ENCODE assay signal across 13 cellular contexts in the genomic region with DNA sequence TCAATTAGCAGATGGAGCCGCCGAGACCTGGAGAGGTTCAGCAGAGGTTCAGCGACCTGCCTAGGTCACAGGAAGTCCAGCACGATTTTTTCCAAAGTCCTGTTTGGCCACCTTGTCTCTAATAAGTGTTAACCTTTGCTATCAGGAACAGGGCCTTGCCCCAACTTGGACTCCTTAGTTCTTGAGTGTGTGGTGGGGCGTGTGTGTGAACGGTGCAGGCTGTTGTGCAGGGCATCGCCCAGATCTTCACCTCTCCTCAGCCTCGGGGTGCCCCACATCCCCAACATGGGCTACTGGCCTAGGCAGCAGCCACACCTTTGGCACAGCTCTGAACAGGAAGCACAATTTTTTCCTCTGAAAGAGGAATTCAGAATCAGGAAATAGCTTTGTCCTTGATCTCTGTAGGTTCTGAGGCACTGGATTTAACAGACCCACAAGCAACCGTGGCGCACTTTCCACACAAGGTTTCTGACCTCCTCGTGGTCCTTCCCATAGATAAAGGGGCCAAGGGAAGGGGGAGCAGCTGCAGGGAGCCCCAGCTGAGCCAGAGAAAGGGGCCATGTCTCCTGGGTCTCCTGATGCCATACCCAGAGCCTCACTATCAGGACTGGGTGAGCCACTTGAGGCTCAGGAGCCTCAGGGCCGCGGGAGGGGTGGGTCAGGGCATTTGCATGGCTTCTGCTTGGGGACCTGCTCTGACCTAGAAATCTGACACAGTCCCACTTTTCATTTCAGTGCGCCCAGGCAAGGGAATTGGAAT. TPM values are rescaled to one million over a fixed set of nuclear protein-coding genes. Genes with fewer than 3 reads are reported as not detected.
A peak's percentile ranks its signal among the peaks of the same experiment; 100 is the strongest.
DNase-seq lines count a peak whose midpoint lies in the region; TF ChIP-seq lines count a peak whose summit lies in the region.
"Had no signal": no experiment of that assay in that cellular context is flagged by ENCODE, and none has a peak within 500 bp of the region (broad histone marks: within the 10 kb centered on the region; RNA-seq: fewer than 3 reads in every experiment).

No MANE protein-coding gene starts in this region.

- H3F3A ChIP-seq in PC-9 (ENCODE audit: insufficient read depth, low read depth) = peaks cover 84% of the 10 kb centered on the region

- peaks cover 79% of the 10 kb centered on the region for H3K4me1 Mint-ChIP-seq in glutamatergic neuron (ENCODE audit: low read depth, unreplicated experiment)

- H3K4me2 ChIP-seq in PC-9 (peak overlapping the region; percentile 68), osteoblast (ENCODE audit: insufficient read depth, low read length) (no peak overlapping the region)

- CTCF ChIA-PET in PC-9 (lab: Charles Lee) = interaction anchor here (0.6 to 1.2 kb wide), 6 partner anchors 8 to 159 kb away, joined by 3 to 4 read pairs (median 3); no protein-coding TSS in a partner anchor

- H3K4me1 ChIP-seq in ACC112 (ENCODE audit: control insufficient read depth, insufficient read depth, low read length, unreplicated experiment) (peaks cover 31% of the 10 kb centered on the region), PC-9 (replicated peaks; ENCODE audit: insufficient read depth) (peaks cover 86% of the 10 kb centered on the region), osteoblast (ENCODE audit: insufficient read depth, low read length) (peaks cover 57% of the 10 kb centered on the region)

- no peaks in the 10 kb centered on the region for H3K9me3 ChIP-seq in PC-9 (ENCODE audit: insufficient read depth, low read depth)
- H3K9me3 ChIP-seq in osteoblast (ENCODE audit: low read depth, low read length) = no peaks in the 10 kb centered on the region
- H3K9me3 ChIP-seq: Caco-2 had no signal

- H3K79me2 ChIP-seq in ACC112 (ENCODE audit: control insufficient read depth, insufficient read depth, low read length, unreplicated experiment) (peaks cover 98% of the 10 kb centered on the region), PC-9 (ENCODE audit: low read depth) (peaks cover 100% of the 10 kb centered on the region), osteoblast (ENCODE audit: insufficient read depth, low read length) (peaks cover 97% of the 10 kb centered on the region)

- H3K27me3 ChIP-seq in ACC112 (ENCODE audit: insufficient read depth, low read length) = no peaks in the 10 kb centered on the region
- H3K27me3 ChIP-seq in PC-9 (ENCODE audit: insufficient read depth, low read depth) = no peaks in the 10 kb centered on the region
- H3K27me3 ChIP-seq in osteoblast (ENCODE audit: insufficient read depth, low read length) = no peaks in the 10 kb centered on the region

- H3K27me3 Mint-ChIP-seq in glutamatergic neuron (ENCODE audit: unreplicated experiment) = no peaks in the 10 kb centered on the region
- H3K27me3 Mint-ChIP-seq: activated CD4-positive, alpha-beta T cell treated with anti-CD3 and anti-CD28 coated beads, Interleukin-2, amount 10 ng/mL, durations not matched to agents 7 days and 5 days had no signal

- H3K36me3 Mint-ChIP-seq in glutamatergic neuron (ENCODE audit: unreplicated experiment) = no peaks in the 10 kb centered on the region

- DNase-seq in PC-9 (peak; percentile 66 to 79), glutamatergic neuron (peak; percentile 8), osteoblast (ENCODE audit: insufficient read length, low spot score, missing footprints) (no peak), Ammon's horn (ENCODE audit: low spot score) (no peak), SW480 (ENCODE audit: low spot score) (no peak), HCEC 1CT (no peak)
- DNase-seq in effector CD8-positive, alpha-beta T cell (lab: John Stamatoyannopoulos, UW) = no peak
- DNase-seq: activated CD4-positive, alpha-beta T cell treated with anti-CD3 and anti-CD28 coated beads, Interleukin-2, amount 10 ng/mL, durations not matched to agents 7 days and 5 days; NCI-H1105 treated with DMSO at 0.1 percent for 48 hours; OCI-M1; retina had no signal

- H3K9me3 Mint-ChIP-seq in glutamatergic neuron (ENCODE audit: unreplicated experiment) = peaks cover 2% of the 10 kb centered on the region
- H3K9me3 Mint-ChIP-seq: activated CD4-positive, alpha-beta T cell treated with anti-CD3 and anti-CD28 coated beads, Interleukin-2, amount 10 ng/mL, durations not matched to agents 7 days and 5 days had no signal

- peak overlapping the region; percentile 59 for H3K4me3 Mint-ChIP-seq in glutamatergic neuron (ENCODE audit: unreplicated experiment)
- H3K4me3 Mint-ChIP-seq: activated CD4-positive, alpha-beta T cell treated with anti-CD3 and anti-CD28 coated beads, Interleukin-2, amount 10 ng/mL, durations not matched to agents 7 days and 5 days had no signal

- H3K27ac Mint-ChIP-seq in glutamatergic neuron (ENCODE audit: unreplicated experiment) = peak overlapping the region; percentile 62

- TF ChIP-seq CTCF in PC-9 (conservative IDR thresholded peaks at IDR 0.05) (no peak), glutamatergic neuron (IDR thresholded peaks at IDR 0.05; ENCODE audit: partially characterized antibody, unreplicated experiment) (no peak), osteoblast (IDR thresholded peaks at IDR 0.05; ENCODE audit: extremely low read depth, low read depth, low read length) (no peak)

- H3K4me3 ChIP-seq in ACC112 (ENCODE audit: low read depth, low read length) (no peak overlapping the region), PC-9 (peak overlapping the region; percentile 9; the same call in 1 of the 2 replicates), osteoblast (ENCODE audit: insufficient read depth, low read length) (no peak overlapping the region)

- no peak overlapping the region for H2AFZ ChIP-seq in ACC112 (ENCODE audit: low read length, unreplicated experiment)
- H2AFZ ChIP-seq in PC-9 = no peak overlapping the region
- no peak overlapping the region for H2AFZ ChIP-seq in osteoblast (ENCODE audit: low read length)

- no TSS peak for BruUV-seq in PC-9 (replicated peaks; lab: Mats Ljungman, UMichigan)

- H3K27ac ChIP-seq in ACC112 (ENCODE audit: low read depth, low read length) (0 out of 2 replicates have a peak overlapping the region, but pooled peaks have one; percentile 17), PC-9 (peak overlapping the region; percentile 84), osteoblast (ENCODE audit: low read depth, low read length) (peak overlapping the region; percentile 78)

- intact Hi-C loops in PC-9 (cut with micrococcal nuclease; ENCODE audit: unreplicated experiment) = loop anchor here (1.0 to 5.0 kb wide), 2 partner anchors 8 to 100 kb away; no protein-coding TSS in a partner anchor

- POLR2A ChIA-PET in PC-9 (lab: Charles Lee; ENCODE audit: unreplicated experiment) = interaction anchor here (0.7 to 1.0 kb wide), 2 partner anchors 14 to 26 kb away, joined by 4 read pairs; no protein-coding TSS in a partner anchor

- peaks cover 94% of the 10 kb centered on the region for H4K20me1 ChIP-seq in PC-9 (ENCODE audit: insufficient read depth)
- peaks cover 84% of the 10 kb centered on the region for H4K20me1 ChIP-seq in osteoblast (ENCODE audit: insufficient read depth, low read length)

- no peaks in the 10 kb centered on the region for H3K9me2 ChIP-seq in PC-9 (ENCODE audit: insufficient read depth)

- H3K36me3 ChIP-seq in ACC112 (ENCODE audit: insufficient read depth, low read length) (no peaks in the 10 kb centered on the region), PC-9 (ENCODE audit: low read depth) (peaks cover 40% of the 10 kb centered on the region), osteoblast (ENCODE audit: insufficient read depth, low read length) (peaks cover 24% of the 10 kb centered on the region)

RNA-seq across cellular contexts. Expression of a gene that starts 10.4 kb away (rescaled TPM):
- total RNA-seq in PC-9 (2021) (411 and 443 TPM in 2 replicates), glutamatergic neuron (ENCODE audit: unreplicated experiment) (863 TPM), osteoblast (120 and 149 TPM in 2 replicates)

Comparison
In these comparisons a context has a peak if more than half of its experiments do, and no peak if none do; other contexts are left out.
1. H3K27ac ChIP-seq: peak in every context shown above with its lines; median percentile 84 in PC-9; 78 in osteoblast; 17 in ACC112.
2. DNase-seq: peak in PC-9 (2 of 2) and glutamatergic neuron (single experiment); none in osteoblast (single experiment), Ammon's horn (single experiment), SW480 (single experiment), effector CD8-positive, alpha-beta T cell (single experiment) and HCEC 1CT (single experiment).